In the genomic region with DNA sequence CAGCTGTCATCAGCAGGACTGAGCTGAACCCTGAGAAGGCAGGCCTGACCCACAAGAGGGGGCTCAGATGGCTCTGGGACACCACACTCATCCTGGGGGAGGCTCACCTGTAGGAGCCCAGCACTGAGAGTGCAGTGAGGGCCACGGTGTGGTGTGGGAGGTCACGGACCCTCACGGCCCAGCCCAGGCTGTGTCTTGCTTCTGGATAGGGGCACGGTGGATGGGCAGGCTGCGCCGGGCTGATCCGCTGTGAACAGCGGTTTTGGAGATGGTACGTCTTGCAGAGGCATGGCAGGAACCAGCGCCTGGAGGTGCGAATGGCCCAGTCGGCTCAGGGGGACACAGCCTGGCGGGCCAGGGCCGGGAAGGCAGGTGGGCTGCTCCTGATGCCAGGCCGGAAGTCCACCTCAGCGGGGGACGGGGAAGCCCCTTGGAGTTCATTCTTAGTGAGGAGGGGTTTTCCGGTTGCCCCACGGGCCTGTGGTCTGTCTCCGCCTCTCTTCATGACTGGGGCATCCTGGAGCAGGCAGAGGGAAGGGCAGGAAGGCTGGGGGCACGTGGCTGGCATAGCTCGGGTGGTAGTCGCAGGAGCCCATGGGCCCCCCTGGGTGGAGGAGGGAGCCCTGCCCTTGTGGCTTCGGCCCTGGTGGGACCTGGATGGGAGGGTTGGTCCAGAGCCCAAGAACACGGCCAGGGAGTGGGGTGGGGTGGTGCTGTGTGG, we compare ENCODE assay signal across 23 cellular contexts.
"Had no signal": no experiment of that assay in that cellular context is flagged by ENCODE, and none has a peak within 500 bp of the region (broad histone marks: within the 10 kb centered on the region; RNA-seq: fewer than 3 reads in every experiment).

No MANE protein-coding gene starts in this region.

- H3K4me3 ChIP-seq: ascending aorta, body of pancreas, MG63 had no signal

- ATAC-seq: activated CD4-positive, CD25-positive, alpha-beta regulatory T cell treated with anti-CD3 and anti-CD28 coated beads, Interleukin-2, amount 50 U/mL, for 24 hours; activated CD8-positive, alpha-beta memory T cell treated with anti-CD3 and anti-CD28 coated beads, Interleukin-2, amount 10 ng/mL, durations not matched to agents 7 days and 5 days; body of pancreas; Panc1 had no signal

- H3K4me1 ChIP-seq: ascending aorta, body of pancreas had no signal

- H3K36me3 ChIP-seq: ascending aorta, MG63 had no signal

- H3K27me3 ChIP-seq: ascending aorta, body of pancreas, MG63 had no signal

- FAIRE-seq: bronchial epithelial cell had no signal

- H3K27ac ChIP-seq: ascending aorta, body of pancreas had no signal

- H3K9me3 ChIP-seq: ascending aorta, body of pancreas, MG63 had no signal

- DNase-seq: activated CD4-positive, alpha-beta T cell treated with anti-CD3 and anti-CD28 coated beads for 4 hours; activated CD4-positive, alpha-beta T cell treated with anti-CD3 and anti-CD28 coated beads, Interleukin-2, amount 50 U/mL, for 48 hours; activated CD8-positive, alpha-beta memory T cell treated with anti-CD3 and anti-CD28 coated beads, Interleukin-2, amount 10 ng/mL, durations not matched to agents 7 days and 5 days; activated effector memory CD4-positive, alpha-beta T cell treated with Interleukin-2 at 50 U/mL for 16 hours; activated naive CD4-positive, alpha-beta T cell; activated T-cell treated with anti-CD3 and anti-CD28 coated beads, Interleukin-2, amount 50 U/mL, for 24 hours; body of pancreas; MG63; MV-4-11; NCI-H1092 treated with DMSO at 0.1 percent for 48 hours; NCI-H1436; NCI-H1694 treated with DMSO at 0.1 percent for 48 hours; NCI-H2029 treated with DMSO at 0.1 percent for 48 hours; NCI-H510A treated with DMSO at 0.1 percent for 48 hours; NCI-H69; NK-92 treated with Interleukin-12 subunit alpha and Interleukin-12 subunit beta, amount 100 ng/mL, for 24 hours; OCI-M1; RPMI8226; SHP77 treated with DMSO at 0.1 percent for 48 hours had no signal
